In genomic region chr6:82553863-82554531, GRCh38 we compare ENCODE assay signal across 26 cellular contexts.
"Had no signal": no experiment of that assay in that cellular context is flagged by ENCODE, and none has a peak within 500 bp of the region (broad histone marks: within the 10 kb centered on the region; RNA-seq: fewer than 3 reads in every experiment).

No MANE protein-coding gene starts in this region.

- H3K4me3 Mint-ChIP-seq: activated CD8-positive, alpha-beta T cell treated with anti-CD3 and anti-CD28 coated beads for 36 hours; activated naive CD8-positive, alpha-beta T cell treated with anti-CD3 and anti-CD28 coated beads, Interleukin-2, amount 10 ng/mL, durations not matched to agents 7 days and 5 days; activated T-cell treated with anti-CD3 and anti-CD28 coated beads, Interleukin-2, amount 50 U/mL, for 72 hours; T-helper 1 cell treated with Interleukin-12 subunit alpha and Interleukin-12 subunit beta and Interleukin-4 antibody, amounts not matched to agents 30 μg/mL and 1 μg/mL, for 36 hours had no signal

- H3K9me3 ChIP-seq: adrenal gland, body of pancreas, Peyer's patch had no signal

- H3K27me3 Mint-ChIP-seq: activated CD8-positive, alpha-beta T cell treated with anti-CD3 and anti-CD28 coated beads for 36 hours; activated naive CD8-positive, alpha-beta T cell treated with anti-CD3 and anti-CD28 coated beads, Interleukin-2, amount 10 ng/mL, durations not matched to agents 7 days and 5 days had no signal

- H3K27ac Mint-ChIP-seq: activated CD8-positive, alpha-beta T cell treated with anti-CD3 and anti-CD28 coated beads for 36 hours; activated naive CD8-positive, alpha-beta T cell treated with anti-CD3 and anti-CD28 coated beads, Interleukin-2, amount 10 ng/mL, durations not matched to agents 7 days and 5 days; activated T-cell treated with anti-CD3 and anti-CD28 coated beads, Interleukin-2, amount 50 U/mL, for 72 hours; activated T-helper 2 cell treated with anti-CD3 and anti-CD28 coated beads, Interferon-gamma antibody, Interleukin-2, Interleukin-4, amounts not matched to agents 10 μg/mL and 5 μg/mL and 100 μg/mL, durations not matched to agents 14 hours and 24 hours and 36 hours; T-helper 1 cell treated with Interleukin-12 subunit alpha and Interleukin-12 subunit beta and Interleukin-4 antibody, amounts not matched to agents 30 μg/mL and 1 μg/mL, for 36 hours had no signal

- H3K36me3 ChIP-seq: adrenal gland, Peyer's patch, SJCRH30 had no signal

- H3K36me3 Mint-ChIP-seq: activated naive CD8-positive, alpha-beta T cell treated with anti-CD3 and anti-CD28 coated beads, Interleukin-2, amount 10 ng/mL, durations not matched to agents 7 days and 5 days had no signal

- H3K27me3 ChIP-seq: adrenal gland, body of pancreas, Peyer's patch, SJCRH30 had no signal

- H3K4me3 ChIP-seq: adrenal gland, body of pancreas, Peyer's patch, SJCRH30 had no signal

- DNase-seq: activated CD4-positive, alpha-beta T cell treated with anti-CD3 and anti-CD28 coated beads for 4 hours; activated CD8-positive, alpha-beta memory T cell treated with anti-CD3 and anti-CD28 coated beads, Interleukin-2, amount 50 U/mL, for 4 hours; activated CD8-positive, alpha-beta T cell treated with anti-CD3 and anti-CD28 coated beads for 36 hours; activated gamma-delta T cell treated with Interleukin-2 at 50 U/mL for 16 hours; activated naive CD4-positive, alpha-beta T cell treated with anti-CD3 and anti-CD28 coated beads, Interleukin-2, amount 50 U/mL, for 16 hours; activated naive CD8-positive, alpha-beta T cell treated with anti-CD3 and anti-CD28 coated beads, Interleukin-2, amount 10 ng/mL, durations not matched to agents 7 days and 5 days; activated T-cell treated with anti-CD3 and anti-CD28 coated beads, Interleukin-2, amount 50 U/mL, for 72 hours; adrenal gland; aorta; body of pancreas; Karpas-422; MM.1S; NCI-H1105; NCI-H1436; NCI-H1694 treated with DMSO at 0.1 percent for 48 hours; NCI-H2029 treated with DMSO at 0.1 percent for 48 hours; NCI-H345; NCI-H510A; NCI-H69; NK-92 treated with Interleukin-12 subunit alpha and Interleukin-12 subunit beta, amount 100 ng/mL, for 24 hours; Peyer's patch; Right ventricle myocardium superior had no signal

- H3K27ac ChIP-seq: adrenal gland, body of pancreas, Peyer's patch, RWPE1, SJCRH30 had no signal

- H3K4me1 ChIP-seq: adrenal gland, body of pancreas, Peyer's patch had no signal

- H3K4me1 Mint-ChIP-seq: activated naive CD8-positive, alpha-beta T cell treated with anti-CD3 and anti-CD28 coated beads, Interleukin-2, amount 10 ng/mL, durations not matched to agents 7 days and 5 days had no signal
